In genomic region chr11:2167141-2168045, GRCh38 we compare ENCODE assay signal across 8 cellular contexts. TPM values are rescaled to one million over a fixed set of nuclear protein-coding genes. Genes with fewer than 3 reads are reported as not detected.
"Had no signal": no experiment of that assay in that cellular context is flagged by ENCODE, and none has a peak within 500 bp of the region (broad histone marks: within the 10 kb centered on the region; RNA-seq: fewer than 3 reads in every experiment).

No MANE protein-coding gene starts in this region.

- H3K4me3 Mint-ChIP-seq: HFFc6 had no signal

- H3K36me3 ChIP-seq: HAP-1 had no signal

- H3K4me1 ChIP-seq: HAP-1 had no signal

- H2AFZ ChIP-seq: GM23248 had no signal

- H3K27ac ChIP-seq: GM23248 had no signal

- H3K27ac Mint-ChIP-seq: HFFc6 had no signal

- H3K9ac ChIP-seq: GM23248 had no signal

- H3K9me3 Mint-ChIP-seq: HFFc6 had no signal

- H3K4me3 ChIP-seq: GM23248, HAP-1, K562 had no signal

- DNase-seq: H7, HFFc6, IMR-90 had no signal

- H3K9me3 ChIP-seq: HAP-1 had no signal

RNA-seq across cellular contexts. Expression of gene TH, which starts 4.2 kb away (rescaled TPM):
- total RNA-seq: GM23248, H4, H7, HFFc6, IMR-90, K562 had no signal
- polyA plus RNA-seq: GM23248, K562 had no signal

RNA-seq across cellular contexts. Expression of gene INS, which starts 6.4 kb away (rescaled TPM):
- total RNA-seq: GM23248, H4, H7, HFFc6, HT-29, IMR-90, K562 had no signal
- polyA plus RNA-seq: GM23248, IMR-90, K562 had no signal

RNA-seq across cellular contexts. Expression of gene IGF2, which starts 28.2 kb away (rescaled TPM):
- total RNA-seq: GM23248 had no signal
- polyA plus RNA-seq: K562 had no signal
